In genomic region chr1:246063013-246063616, GRCh38 we compare ENCODE assay signal across 20 cellular contexts.
DNase-seq lines count a peak whose midpoint lies in the region; ATAC-seq and TF ChIP-seq lines count a peak whose summit lies in the region.
"Had no signal": no experiment of that assay in that cellular context is flagged by ENCODE, and none has a peak within 500 bp of the region (broad histone marks: within the 10 kb centered on the region; RNA-seq: fewer than 3 reads in every experiment).

No MANE protein-coding gene starts in this region.

- no peaks in the 10 kb centered on the region for H3K9me3 ChIP-seq in left ventricle myocardium inferior (replicated peaks)
- H3K9me3 ChIP-seq in BLaER1 treated with 17β-estradiol and CSF1 and Interleukin-3, amounts not matched to agents 10 nM and 100 nM (replicated peaks in 1 of 11), result no peaks in the 10 kb centered on the region

- no peaks in the 10 kb centered on the region for H4K20me1 ChIP-seq in BLaER1 treated with 17β-estradiol and CSF1 and Interleukin-3, amounts not matched to agents 10 nM and 100 nM

- no peak overlapping the region for H2BK15ac ChIP-seq in mesendoderm (replicated peaks; ENCODE audit: low read depth)

- H3K4me3 ChIP-seq in left ventricle myocardium inferior (no peak overlapping the region), mesendoderm (ENCODE audit: low read length) (no peak overlapping the region)
- no peak overlapping the region for H3K4me3 ChIP-seq in BLaER1 treated with 17β-estradiol and CSF1 and Interleukin-3, amounts not matched to agents 10 nM and 100 nM
- H3K4me3 ChIP-seq: GM23248 had no signal

- POLR2A ChIA-PET in HEK293T (lab: Yijun Ruan, JAX), result no interaction called here

- H3K4me1 ChIP-seq in left ventricle myocardium inferior, result peaks cover 8% of the 10 kb centered on the region
- H3K4me1 ChIP-seq in BLaER1 treated with 17β-estradiol and CSF1 and Interleukin-3, amounts not matched to agents 10 nM and 100 nM, result peaks cover 17 to 33% (median 27%) of the 10 kb centered on the region in 10 experiments
- H3K4me1 ChIP-seq in mesendoderm (ENCODE audit: control insufficient read depth, low read depth, low read length), result peaks cover 17% of the 10 kb centered on the region

- no peak overlapping the region for H3K4ac ChIP-seq in mesendoderm (ENCODE audit: low read depth, low read length)

- no peaks in the 10 kb centered on the region for H3K36me3 ChIP-seq in left ventricle myocardium inferior
- no peaks in the 10 kb centered on the region for H3K36me3 ChIP-seq in BLaER1 treated with 17β-estradiol and CSF1 and Interleukin-3, amounts not matched to agents 10 nM and 100 nM
- H3K36me3 ChIP-seq in mesendoderm (ENCODE audit: control insufficient read depth, insufficient read depth, low read length), result no peaks in the 10 kb centered on the region

- peak overlapping the region; percentile 31 for H3K18ac ChIP-seq in mesendoderm (ENCODE audit: low read length)

- H3K9ac ChIP-seq in BLaER1 treated with 17β-estradiol and CSF1 and Interleukin-3, amounts not matched to agents 10 nM and 100 nM, result no peak overlapping the region
- H3K9ac ChIP-seq in mesendoderm (ENCODE audit: low read length), result no peak overlapping the region
- H3K9ac ChIP-seq: GM23248 had no signal

- no peaks in the 10 kb centered on the region for H3K27me3 ChIP-seq in left ventricle myocardium inferior (ENCODE audit: low read depth)
- H3K27me3 ChIP-seq in BLaER1 treated with 17β-estradiol and CSF1 and Interleukin-3, amounts not matched to agents 10 nM and 100 nM, result no peaks in the 10 kb centered on the region
- no peaks in the 10 kb centered on the region for H3K27me3 ChIP-seq in mesendoderm (ENCODE audit: insufficient read depth, low read length, poor library complexity)

- ATAC-seq in Right ventricle myocardium inferior, result peak; percentile 34
- no peak for ATAC-seq in GM18511 (IDR thresholded peaks at IDR 0.05; ENCODE audit: unreplicated experiment)
- ATAC-seq: HepG2 had no signal

- no peak overlapping the region for H4K8ac ChIP-seq in mesendoderm (ENCODE audit: low read depth, low read length)

- no peak overlapping the region for H3K56ac ChIP-seq in mesendoderm (ENCODE audit: low read length)

- no peak overlapping the region for H3K23ac ChIP-seq in mesendoderm (ENCODE audit: low read length)

- CTCF ChIA-PET in HEK293T (lab: Yijun Ruan, JAX), result interaction anchor here (0.6 kb wide), 1 partner anchor 944 kb away, joined by 3 read pairs; no protein-coding TSS in a partner anchor

- H3K27ac ChIP-seq in left ventricle myocardium inferior (replicated peaks), result no peak overlapping the region
- no peak overlapping the region for H3K27ac ChIP-seq in BLaER1 treated with 17β-estradiol and CSF1 and Interleukin-3, amounts not matched to agents 10 nM and 100 nM
- no peak overlapping the region for H3K27ac ChIP-seq in mesendoderm (ENCODE audit: low read depth, low read length)
- H3K27ac ChIP-seq: GM23248 had no signal

- no peaks in the 10 kb centered on the region for H3K79me1 ChIP-seq in mesendoderm (ENCODE audit: low read length)

- TF ChIP-seq CTCF in left ventricle myocardium inferior (IDR thresholded peaks at IDR 0.05; ENCODE audit: borderline replicate concordance) (no peak), GM20000 (IDR thresholded peaks at IDR 0.05; ENCODE audit: extremely low read depth, missing control alignments) (no peak)

- H4K5ac ChIP-seq in mesendoderm (ENCODE audit: low read length), result no peak overlapping the region

- peak overlapping the region; percentile 7 to 66 (median 46); a peak in 19 of 22 replicates for H3K4me2 ChIP-seq in BLaER1 treated with 17β-estradiol and CSF1 and Interleukin-3, amounts not matched to agents 10 nM and 100 nM
- no peak overlapping the region for H3K4me2 ChIP-seq in mesendoderm (ENCODE audit: low read length)

- no peaks in the 10 kb centered on the region for H3K79me2 ChIP-seq in mesendoderm (ENCODE audit: control insufficient read depth, insufficient read depth, low read length)

- H2AK5ac ChIP-seq in mesendoderm (ENCODE audit: low read length), result no peak overlapping the region

- H2BK120ac ChIP-seq in mesendoderm (ENCODE audit: low read depth, low read length), result no peak overlapping the region

- no peak for DNase-seq in Right ventricle myocardium inferior (ENCODE audit: missing footprints)
- DNase-seq in left ventricle myocardium inferior, result no peak
- peak; percentile 4 for DNase-seq in HEK293T (ENCODE audit: extremely low spot score)
- no peak for DNase-seq in mesendoderm
- DNase-seq in GM20000 (ENCODE audit: low spot score), result no peak
- DNase-seq in stimulated activated CD4-positive, alpha-beta T cell treated with anti-CD3 and anti-CD28 coated beads, Interleukin-2, amount 100 ng/mL, for 24 hours, result no peak
- DNase-seq: 8988T; AML-193; C1 segment of cervical spinal cord; Calu3; CD4-positive, alpha-beta T cell; DMS 273 treated with DMSO at 0.1 percent for 48 hours; DND-41; GDM1; GM23248; H9; HFFc6 had no signal

- no peak overlapping the region for H2BK5ac ChIP-seq in mesendoderm (ENCODE audit: low read length)

- WGBS in mesendoderm (ENCODE audit: extremely low coverage, insufficient coverage, low lambda C conversion rate), result no CpG with 5 or more reads among the region's 5 CpGs

- intact Hi-C loops in Right ventricle myocardium inferior (cut with DNase I) (no loop called here), left ventricle myocardium inferior (cut with micrococcal nuclease) (no loop called here)

TF ChIP-seq in HEK293T, 16 proteins besides CTCF, POLR2A, EP300 and RAD21:
- TF ChIP-seq ZNF384 (IDR thresholded peaks at IDR 0.05) (no peak), ARNT (IDR thresholded peaks at IDR 0.05) (no peak), HDGF (IDR thresholded peaks at IDR 0.05; ENCODE audit: borderline replicate concordance) (no peak), PKNOX1 (IDR thresholded peaks at IDR 0.05) (0 out of 2 replicates have a peak, but pooled peaks have one; percentile 4), CTBP1 (IDR thresholded peaks at IDR 0.05; ENCODE audit: borderline replicate concordance) (no peak), L3MBTL2 (conservative IDR thresholded peaks at IDR 0.05) (no peak)
